In the genomic region with DNA sequence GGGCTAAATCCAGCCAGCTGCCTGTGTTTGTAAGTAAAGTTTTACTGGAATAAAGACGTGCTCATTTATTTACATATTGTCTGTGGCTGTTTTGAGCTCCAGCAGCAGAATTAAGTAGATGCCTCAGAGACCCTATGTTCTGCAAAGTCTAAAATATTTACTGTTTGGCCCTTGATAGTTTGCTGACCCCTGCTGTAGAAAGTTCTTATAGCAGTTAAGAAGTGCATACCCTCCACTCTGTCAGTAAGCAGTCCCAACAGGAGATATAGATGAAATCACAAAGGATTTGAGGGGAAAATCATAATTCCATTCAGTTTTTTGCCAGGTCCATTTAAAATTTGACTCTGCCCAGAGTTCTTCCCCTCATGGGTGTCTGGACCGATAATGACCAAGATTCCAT, we compare ENCODE assay signal across 9 cellular contexts. TPM values are rescaled to one million over a fixed set of nuclear protein-coding genes. Genes with fewer than 3 reads are reported as not detected.
DNase-seq lines count a peak whose midpoint lies in the region; ATAC-seq, FAIRE-seq and TF ChIP-seq lines count a peak whose summit lies in the region.
"Had no signal": no experiment of that assay in that cellular context is flagged by ENCODE, and none has a peak within 500 bp of the region (broad histone marks: within the 10 kb centered on the region; RNA-seq: fewer than 3 reads in every experiment).

No MANE protein-coding gene starts in this region.

- FAIRE-seq in D721Med (lab: Jason Lieb, UNC) = no peak

- H3K4me3 Mint-ChIP-seq in HFFc6 = no peak overlapping the region
- no peak overlapping the region for H3K4me3 Mint-ChIP-seq in activated T-helper 17 cell treated with anti-CD3 and anti-CD28 coated beads, Interleukin-2, amount 50 U/mL, for 72 hours

- no peaks in the 10 kb centered on the region for H3K9me3 Mint-ChIP-seq in HFFc6
- no peaks in the 10 kb centered on the region for H3K9me3 Mint-ChIP-seq in activated T-helper 17 cell treated with anti-CD3 and anti-CD28 coated beads, Interleukin-2, amount 50 U/mL, for 72 hours

- H3K4me3 ChIP-seq in right lobe of liver = no peak overlapping the region
- no peak overlapping the region for H3K4me3 ChIP-seq in MG63

- no peak overlapping the region for H3K27ac ChIP-seq in right lobe of liver

- intact Hi-C loops in right lobe of liver (cut with DNase I) = no loop called here

- no peak for ATAC-seq in activated T-helper 17 cell treated with anti-CD3 and anti-CD28 coated beads, Interleukin-2, amount 50 U/mL, for 72 hours (replicated peaks)
- no peak for ATAC-seq in right lobe of liver

- H3K27me3 ChIP-seq in right lobe of liver = no peaks in the 10 kb centered on the region
- H3K27me3 ChIP-seq in MG63 = no peaks in the 10 kb centered on the region

- H3K4me1 Mint-ChIP-seq in HFFc6 (ENCODE audit: low read depth) = peaks cover 23% of the 10 kb centered on the region
- H3K4me1 Mint-ChIP-seq in activated T-helper 17 cell treated with anti-CD3 and anti-CD28 coated beads, Interleukin-2, amount 50 U/mL, for 72 hours = peaks cover 5% of the 10 kb centered on the region

- DNase-seq in D721Med (ENCODE audit: insufficient read length, low spot score) (no peak), HFFc6 (peak; percentile 15), right lobe of liver (no peak), ecto neural progenitor cell (ENCODE audit: low spot score) (no peak), NCI-H446 (lab: John Stamatoyannopoulos, UW) (no peak), MG63 (no peak)
- DNase-seq in activated T-cell treated with anti-CD3 and anti-CD28 coated beads, Interleukin-2, amount 50 U/mL, for 1 hour = no peak
- DNase-seq: NCI-H1930 had no signal

- peak; percentile 21 for TF ChIP-seq CTCF in D721Med (IDR thresholded peaks at IDR 0.05; ENCODE audit: insufficient read depth, missing control alignments)
- TF ChIP-seq CTCF in HFFc6 (IDR thresholded peaks at IDR 0.05) = peak; percentile 76
- peak in 3 of 4 donors; percentile 21 to 25 (median 21) for TF ChIP-seq CTCF in right lobe of liver (IDR thresholded peaks at IDR 0.05)

- H3K9me3 ChIP-seq in right lobe of liver (no peaks in the 10 kb centered on the region), MG63 (no peaks in the 10 kb centered on the region)

- peaks cover 36% of the 10 kb centered on the region for H3K36me3 Mint-ChIP-seq in HFFc6 (ENCODE audit: low read depth)
- peaks cover 100% of the 10 kb centered on the region for H3K36me3 Mint-ChIP-seq in activated T-helper 17 cell treated with anti-CD3 and anti-CD28 coated beads, Interleukin-2, amount 50 U/mL, for 72 hours (ENCODE audit: low read depth)

- no peak for TF ChIP-seq POLR2A in right lobe of liver (IDR thresholded peaks at IDR 0.05)

- WGBS in right lobe of liver (ENCODE audit: insufficient coverage, low coverage, low lambda C conversion rate, missing lambda C conversion rate) = 73% methylated on average over 2 of the region's 2 CpGs

- H3K27ac Mint-ChIP-seq in HFFc6 = peak overlapping the region; percentile 5; the same call in 1 of the 2 replicates
- peak overlapping the region; percentile 36 for H3K27ac Mint-ChIP-seq in activated T-helper 17 cell treated with anti-CD3 and anti-CD28 coated beads, Interleukin-2, amount 50 U/mL, for 72 hours

- H3K36me3 ChIP-seq in right lobe of liver = peaks cover 0 to 50% (median 11%) of the 10 kb centered on the region in 4 donors
- H3K36me3 ChIP-seq in MG63 = peaks cover 82% of the 10 kb centered on the region

- no peaks in the 10 kb centered on the region for H3K27me3 Mint-ChIP-seq in HFFc6 (ENCODE audit: insufficient read depth)
- no peaks in the 10 kb centered on the region for H3K27me3 Mint-ChIP-seq in activated T-helper 17 cell treated with anti-CD3 and anti-CD28 coated beads, Interleukin-2, amount 50 U/mL, for 72 hours

- H3K4me1 ChIP-seq in right lobe of liver = no peaks in the 10 kb centered on the region

RNA-seq across cellular contexts. Expression of gene ITM2C, which starts 50.1 kb away (rescaled TPM):
- total RNA-seq in HFFc6 (2021; fragmentation: NEBNext Ultra II Directional; extraction: Animal tissue kit (Norgen Biotek cat#: 25700)) = 10 to 100 TPM; 28.1 to 53.8 (median 29.4) TPM
- 10 to 100 TPM; 28.7 to 45.0 TPM for total RNA-seq in activated T-helper 17 cell treated with anti-CD3 and anti-CD28 coated beads, Interleukin-2, amount 50 U/mL, for 72 hours
- 10 to 100 TPM; 11.1 to 26.9 (median 24.2) TPM for total RNA-seq in right lobe of liver
- 31.2 and 37.1 TPM in 2 replicates for total RNA-seq in MG63 (2014; rRNA removed; shearing (Covaris generic); ENCODE audit: low replicate concordance)

Comparison
In these comparisons a context has a peak if more than half of its experiments do, and no peak if none do; other contexts are left out.
1. CTCF ChIP-seq: peak in every context shown above with its lines; median percentile 76 in HFFc6; 21 in D721Med; 21 in right lobe of liver.